In genomic region chr3:15305366-15305844, GRCh38 we compare ENCODE assay signal across 1 cellular context.
TF ChIP-seq lines count a peak whose summit lies in the region.

No MANE protein-coding gene starts in this region.

TF ChIP-seq in K562, 482 proteins besides CTCF, POLR2A, EP300 and RAD21 (continued from another document):
- TF ChIP-seq SRSF7 (optimal IDR thresholded peaks at IDR 0.05; ENCODE audit: low read depth, low read length), result no peak
- TF ChIP-seq ETV1 (tag; conservative IDR thresholded peaks at IDR 0.05; ENCODE audit: low read depth), result peak; percentile 73
- no peak for TF ChIP-seq ZNF449 (CRISPR knock-in tag; IDR thresholded peaks at IDR 0.05)
- no peak for TF ChIP-seq PATZ1 (CRISPR knock-in tag; IDR thresholded peaks at IDR 0.05; ENCODE audit: borderline replicate concordance)
- TF ChIP-seq ZNF354B (CRISPR knock-in tag; IDR thresholded peaks at IDR 0.05), result no peak
- peak; percentile 86 for TF ChIP-seq SOX6 (IDR thresholded peaks at IDR 0.05)
- no peak for TF ChIP-seq ZNF780A (CRISPR knock-in tag; IDR thresholded peaks at IDR 0.05)
- TF ChIP-seq POLR2AphosphoS5 (IDR thresholded peaks at IDR 0.05; ENCODE audit: control insufficient read depth, insufficient read depth, low read depth, low read length), result peak; percentile 87
- no peak for TF ChIP-seq IFI16 (CRISPR knock-in tag; IDR thresholded peaks at IDR 0.05)
- TF ChIP-seq ZNF830 (CRISPR knock-in tag; IDR thresholded peaks at IDR 0.05), result no peak
- TF ChIP-seq RNF219 (CRISPR knock-in tag; IDR thresholded peaks at IDR 0.05), result no peak
- peak; percentile 89 for TF ChIP-seq ZNF592 (IDR thresholded peaks at IDR 0.05)
